In the genomic region with DNA sequence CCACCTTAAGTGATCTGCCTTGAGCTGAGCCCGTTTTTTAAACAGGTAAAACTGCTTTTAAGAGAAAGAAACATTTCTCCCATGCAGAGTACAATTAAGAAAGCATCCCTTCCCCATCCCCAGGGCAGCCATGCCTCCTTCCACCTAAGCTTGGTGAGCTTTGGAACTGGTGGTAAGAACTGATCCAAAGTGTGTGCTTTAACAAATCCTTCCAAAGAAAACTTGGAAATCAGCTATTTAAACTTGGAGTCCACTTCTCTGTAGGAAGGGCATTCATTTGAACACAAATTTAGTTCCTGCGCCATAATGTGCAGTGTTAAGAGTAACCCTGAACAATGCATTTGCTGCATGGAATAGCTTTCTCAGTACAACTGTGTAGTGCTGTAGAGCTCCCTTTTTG, we compare ENCODE assay signal across 26 cellular contexts. TPM values are rescaled to one million over a fixed set of nuclear protein-coding genes. Genes with fewer than 3 reads are reported as not detected.
DNase-seq lines count a peak whose midpoint lies in the region; ATAC-seq and TF ChIP-seq lines count a peak whose summit lies in the region.
"Had no signal": no experiment of that assay in that cellular context is flagged by ENCODE, and none has a peak within 500 bp of the region (broad histone marks: within the 10 kb centered on the region; RNA-seq: fewer than 3 reads in every experiment).

No MANE protein-coding gene starts in this region.

- H3K9ac ChIP-seq in mesenchymal stem cell (ENCODE audit: low read length): no peak overlapping the region
- H3K9ac ChIP-seq: BLaER1 treated with 17β-estradiol and CSF1 and Interleukin-3, amounts not matched to agents 10 nM and 100 nM had no signal

- no peaks in the 10 kb centered on the region for H3K36me3 Mint-ChIP-seq in activated CD8-positive, alpha-beta T cell treated with anti-CD3 and anti-CD28 coated beads, Interleukin-2, amount 10 ng/mL, durations not matched to agents 7 days and 5 days (ENCODE audit: low read depth)
- H3K36me3 Mint-ChIP-seq in activated CD8-positive, alpha-beta T cell treated with anti-CD3 and anti-CD28 coated beads for 36 hours (ENCODE audit: low read depth): no peaks in the 10 kb centered on the region
- H3K36me3 Mint-ChIP-seq in activated T-helper 17 cell treated with anti-CD3 and anti-CD28 coated beads, Interleukin-2, amount 50 U/mL, for 72 hours (ENCODE audit: low read depth): no peaks in the 10 kb centered on the region
- H3K36me3 Mint-ChIP-seq: CD14-positive monocyte; CD4-positive, alpha-beta memory T cell; CD8-positive, alpha-beta memory T cell had no signal

- no peak overlapping the region for H2BK15ac ChIP-seq in mesenchymal stem cell (ENCODE audit: low read depth, poor library complexity, severe bottlenecking)

- no peak overlapping the region for H2BK12ac ChIP-seq in mesenchymal stem cell (ENCODE audit: low read length in 2 of 2)

- no peak overlapping the region for H4K91ac ChIP-seq in mesenchymal stem cell (ENCODE audit: low read length)

- H3K4me3 ChIP-seq in mesenchymal stem cell (ENCODE audit: insufficient read depth in 1 of 2, low read depth in 1 of 2, low read length in 2 of 2): no peak overlapping the region
- H3K4me3 ChIP-seq: A549; BLaER1 treated with 17β-estradiol and CSF1 and Interleukin-3, amounts not matched to agents 10 nM and 100 nM; GM12878 had no signal

- H3K4me1 Mint-ChIP-seq in activated CD8-positive, alpha-beta T cell treated with anti-CD3 and anti-CD28 coated beads, Interleukin-2, amount 10 ng/mL, durations not matched to agents 7 days and 5 days (ENCODE audit: low read depth): peaks cover 28% of the 10 kb centered on the region
- peaks cover 28% of the 10 kb centered on the region for H3K4me1 Mint-ChIP-seq in activated CD8-positive, alpha-beta T cell treated with anti-CD3 and anti-CD28 coated beads for 36 hours (ENCODE audit: low read depth)
- peaks cover 6% of the 10 kb centered on the region for H3K4me1 Mint-ChIP-seq in activated T-helper 17 cell treated with anti-CD3 and anti-CD28 coated beads, Interleukin-2, amount 50 U/mL, for 72 hours

- no peak overlapping the region for H3K4me2 ChIP-seq in mesenchymal stem cell (ENCODE audit: low read length, poor library complexity, severe bottlenecking)
- H3K4me2 ChIP-seq: A549; BLaER1 treated with 17β-estradiol and CSF1 and Interleukin-3, amounts not matched to agents 10 nM and 100 nM had no signal

- H3K14ac ChIP-seq in mesenchymal stem cell (ENCODE audit: low read length in 2 of 2): no peak overlapping the region

- H2BK5ac ChIP-seq in mesenchymal stem cell (ENCODE audit: low read depth, low read length, poor library complexity, severe bottlenecking): no peak overlapping the region

- H3K18ac ChIP-seq in mesenchymal stem cell (ENCODE audit: low read depth in 1 of 2, low read length in 2 of 2): no peak overlapping the region

- 88% methylated on average over 2 of the region's 2 CpGs for WGBS in mesenchymal stem cell

- no peak overlapping the region for H3K23ac ChIP-seq in mesenchymal stem cell (ENCODE audit: low read length in 2 of 2)

- H4K8ac ChIP-seq in mesenchymal stem cell (ENCODE audit: low read length): peak overlapping the region; percentile 19

- peaks cover 34% of the 10 kb centered on the region for H3K79me1 ChIP-seq in mesenchymal stem cell (replicated peaks; ENCODE audit: low read length, poor library complexity, severe bottlenecking)

- H3K4me1 ChIP-seq in mesenchymal stem cell (ENCODE audit: control insufficient read depth, insufficient read depth, low read depth, low read length): peaks cover 7% of the 10 kb centered on the region

- H2AFZ ChIP-seq in mesenchymal stem cell (ENCODE audit: low read depth, low read length): no peak overlapping the region

- H3K9me3 ChIP-seq in mesenchymal stem cell (ENCODE audit: control insufficient read depth, low read length): no peaks in the 10 kb centered on the region
- H3K9me3 ChIP-seq: A549 had no signal

- no peak for TF ChIP-seq CTCF in activated CD8-positive, alpha-beta T cell treated with anti-CD3 and anti-CD28 coated beads for 36 hours (IDR thresholded peaks at IDR 0.05)
- TF ChIP-seq CTCF in C4-2B (conservative IDR thresholded peaks at IDR 0.05): no peak

- no peak for ATAC-seq in activated CD8-positive, alpha-beta T cell treated with anti-CD3 and anti-CD28 coated beads, Interleukin-2, amount 10 ng/mL, durations not matched to agents 7 days and 5 days
- ATAC-seq in activated CD8-positive, alpha-beta T cell treated with anti-CD3 and anti-CD28 coated beads for 36 hours: no peak
- ATAC-seq in activated T-helper 17 cell treated with anti-CD3 and anti-CD28 coated beads, Interleukin-2, amount 50 U/mL, for 72 hours (replicated peaks): no peak
- no peak for ATAC-seq in HG03432 (IDR thresholded peaks at IDR 0.05; ENCODE audit: unreplicated experiment)
- ATAC-seq: A549, GM12878 had no signal

- H3K4ac ChIP-seq in mesenchymal stem cell (ENCODE audit: low read depth in 1 of 2, low read length in 2 of 2): no peak overlapping the region

- POLR2A ChIA-PET in activated CD8-positive, alpha-beta T cell treated with anti-CD3 and anti-CD28 coated beads, Interleukin-2, amount 10 ng/mL, durations not matched to agents 7 days and 5 days (lab: Charles Lee): no interaction called here
- POLR2A ChIA-PET in activated CD8-positive, alpha-beta T cell treated with anti-CD3 and anti-CD28 coated beads for 36 hours (lab: Charles Lee): no interaction called here

- H3K27ac ChIP-seq in C4-2B (peak overlapping the region; percentile 34; the same call in 1 of the 2 replicates), mesenchymal stem cell (ENCODE audit: low read length, poor library complexity, severe bottlenecking) (no peak overlapping the region)
- H3K27ac ChIP-seq: 22Rv1; A549; BLaER1 treated with 17β-estradiol and CSF1 and Interleukin-3, amounts not matched to agents 10 nM and 100 nM had no signal

- H2BK120ac ChIP-seq in mesenchymal stem cell (ENCODE audit: low read depth, low read length): no peak overlapping the region

- H3K36me3 ChIP-seq in mesenchymal stem cell (ENCODE audit: control insufficient read depth in 1 of 2, insufficient read depth in 2 of 2, low read depth in 1 of 2, low read length in 2 of 2): no peaks in the 10 kb centered on the region
- H3K36me3 ChIP-seq: BLaER1 treated with 17β-estradiol and CSF1 and Interleukin-3, amounts not matched to agents 10 nM and 100 nM had no signal

- H3K27me3 Mint-ChIP-seq in activated CD8-positive, alpha-beta T cell treated with anti-CD3 and anti-CD28 coated beads, Interleukin-2, amount 10 ng/mL, durations not matched to agents 7 days and 5 days (ENCODE audit: low read depth): no peaks in the 10 kb centered on the region
- no peaks in the 10 kb centered on the region for H3K27me3 Mint-ChIP-seq in activated CD8-positive, alpha-beta T cell treated with anti-CD3 and anti-CD28 coated beads for 36 hours
- no peaks in the 10 kb centered on the region for H3K27me3 Mint-ChIP-seq in activated T-helper 17 cell treated with anti-CD3 and anti-CD28 coated beads, Interleukin-2, amount 50 U/mL, for 72 hours
- H3K27me3 Mint-ChIP-seq: B cell; CD4-positive, alpha-beta memory T cell; CD4-positive, CD25-positive, alpha-beta regulatory T cell; CD8-positive, alpha-beta memory T cell had no signal

- no peak overlapping the region for H3K4me3 Mint-ChIP-seq in activated CD8-positive, alpha-beta T cell treated with anti-CD3 and anti-CD28 coated beads, Interleukin-2, amount 10 ng/mL, durations not matched to agents 7 days and 5 days
- no peak overlapping the region for H3K4me3 Mint-ChIP-seq in activated CD8-positive, alpha-beta T cell treated with anti-CD3 and anti-CD28 coated beads for 36 hours
- H3K4me3 Mint-ChIP-seq in activated T-helper 17 cell treated with anti-CD3 and anti-CD28 coated beads, Interleukin-2, amount 50 U/mL, for 72 hours: no peak overlapping the region
- H3K4me3 Mint-ChIP-seq: B cell; CD14-positive monocyte; CD4-positive, alpha-beta memory T cell; CD4-positive, CD25-positive, alpha-beta regulatory T cell; CD8-positive, alpha-beta memory T cell had no signal

- intact Hi-C loops in activated CD8-positive, alpha-beta T cell treated with anti-CD3 and anti-CD28 coated beads for 36 hours (cut with micrococcal nuclease): no loop called here

- peak overlapping the region; percentile 43 for H3K27ac Mint-ChIP-seq in activated CD8-positive, alpha-beta T cell treated with anti-CD3 and anti-CD28 coated beads, Interleukin-2, amount 10 ng/mL, durations not matched to agents 7 days and 5 days
- H3K27ac Mint-ChIP-seq in activated CD8-positive, alpha-beta T cell treated with anti-CD3 and anti-CD28 coated beads for 36 hours: no peak overlapping the region
- H3K27ac Mint-ChIP-seq in activated T-helper 17 cell treated with anti-CD3 and anti-CD28 coated beads, Interleukin-2, amount 50 U/mL, for 72 hours: peak overlapping the region; percentile 39
- H3K27ac Mint-ChIP-seq: B cell; CD4-positive, alpha-beta memory T cell; CD4-positive, CD25-positive, alpha-beta regulatory T cell had no signal

- no peaks in the 10 kb centered on the region for H3K27me3 ChIP-seq in mesenchymal stem cell (ENCODE audit: control insufficient read depth in 1 of 2, insufficient read depth in 1 of 2, low read length in 2 of 2)
- H3K27me3 ChIP-seq: BLaER1 treated with 17β-estradiol and CSF1 and Interleukin-3, amounts not matched to agents 10 nM and 100 nM had no signal

- CTCF ChIA-PET in activated CD8-positive, alpha-beta T cell treated with anti-CD3 and anti-CD28 coated beads, Interleukin-2, amount 10 ng/mL, durations not matched to agents 7 days and 5 days (lab: Charles Lee): no interaction called here
- CTCF ChIA-PET in activated CD8-positive, alpha-beta T cell treated with anti-CD3 and anti-CD28 coated beads for 36 hours (lab: Charles Lee): interaction anchor here (0.6 to 1.1 kb wide), 3 partner anchors 18 to 21 kb away, joined by 3 read pairs; no protein-coding TSS in a partner anchor

- no peaks in the 10 kb centered on the region for H3K9me3 Mint-ChIP-seq in activated CD8-positive, alpha-beta T cell treated with anti-CD3 and anti-CD28 coated beads, Interleukin-2, amount 10 ng/mL, durations not matched to agents 7 days and 5 days (ENCODE audit: insufficient read depth)
- no peaks in the 10 kb centered on the region for H3K9me3 Mint-ChIP-seq in activated CD8-positive, alpha-beta T cell treated with anti-CD3 and anti-CD28 coated beads for 36 hours
- H3K9me3 Mint-ChIP-seq in activated T-helper 17 cell treated with anti-CD3 and anti-CD28 coated beads, Interleukin-2, amount 50 U/mL, for 72 hours: no peaks in the 10 kb centered on the region
- H3K9me3 Mint-ChIP-seq: CD14-positive monocyte; CD4-positive, alpha-beta memory T cell; CD4-positive, CD25-positive, alpha-beta regulatory T cell; CD8-positive, alpha-beta memory T cell had no signal

- no peak for DNase-seq in activated CD8-positive, alpha-beta T cell treated with anti-CD3 and anti-CD28 coated beads, Interleukin-2, amount 10 ng/mL, durations not matched to agents 7 days and 5 days
- DNase-seq in activated CD8-positive, alpha-beta T cell treated with anti-CD3 and anti-CD28 coated beads for 36 hours: no peak
- no peak for DNase-seq in mesenchymal stem cell
- no peak for DNase-seq in occipital lobe (lab: John Stamatoyannopoulos, UW)
- DNase-seq in glomerular visceral epithelial cell (ENCODE audit: extremely low spot score): no peak
- DNase-seq: AML-193; CD4-positive, alpha-beta memory T cell; CD4-positive, CD25-positive, alpha-beta regulatory T cell; CD8-positive, alpha-beta memory T cell; COR-L47; DMS 273 treated with DMSO at 0.1 percent for 48 hours; DMS153; DMS53; DMS79; DND-41; EL; GDM1 had no signal

- peak overlapping the region; percentile 41 for H2AK5ac ChIP-seq in mesenchymal stem cell (ENCODE audit: low read length, severe bottlenecking)

RNA-seq across cellular contexts. Expression of a gene that starts 17.0 kb away (rescaled TPM):
- total RNA-seq in activated CD8-positive, alpha-beta T cell treated with anti-CD3 and anti-CD28 coated beads, Interleukin-2, amount 10 ng/mL, durations not matched to agents 7 days and 5 days: 10 to 100 TPM; 30.3 to 38.5 TPM
- total RNA-seq in activated CD8-positive, alpha-beta T cell treated with anti-CD3 and anti-CD28 coated beads for 36 hours: 10 to 100 TPM; 36.6 to 42.8 TPM
- total RNA-seq in activated T-helper 17 cell treated with anti-CD3 and anti-CD28 coated beads, Interleukin-2, amount 50 U/mL, for 72 hours: 10 to 100 TPM; 19.6 to 36.3 TPM
- polyA plus RNA-seq in mesenchymal stem cell (2013, experiment 1 of 2): 6.9 TPM
- 7.6 TPM for polyA plus RNA-seq in mesenchymal stem cell (2013, experiment 2 of 2)
- 6.1 TPM for total RNA-seq in occipital lobe
